Comparison of ENCODE assay signal across 8 cellular contexts in genomic region chr2:55419514-55420243, GRCh38. TPM values are rescaled to one million over a fixed set of nuclear protein-coding genes. Genes with fewer than 3 reads are reported as not detected.
A peak's percentile ranks its signal among the peaks of the same experiment; 100 is the strongest.
DNase-seq lines count a peak whose midpoint lies in the region; ATAC-seq and TF ChIP-seq lines count a peak whose summit lies in the region.

TSS of gene CCDC88A (minus strand) at chr2:55419856. CDS start at chr2:55419079, 777 bp downstream.

- H3K36me3 Mint-ChIP-seq in CD14-positive monocyte: peaks cover 9 to 15% of the 10 kb centered on the region in 2 donors

- H3K4me3 Mint-ChIP-seq in CD14-positive monocyte: peak within 1 kb of the TSS; percentile 99 to 100

- H3K9ac ChIP-seq in liver (ENCODE audit: low read depth in 1 of 2, low read length in 2 of 2): peak within 1 kb of the TSS; percentile 44 to 93

- DNase-seq in CD14-positive monocyte (ENCODE audit: low spot score) (peak; percentile 92), NCI-H748 (lab: John Stamatoyannopoulos, UW; ENCODE audit: unreplicated experiment) (peak; percentile 95), dermis microvascular lymphatic vessel endothelial cell (ENCODE audit: low read depth in 2 of 2) (peak; percentile 94 to 99)
- peak; percentile 72 to 81 for DNase-seq in activated CD4-positive, alpha-beta T cell treated with anti-CD3 and anti-CD28 coated beads, Interleukin-2, amount 50 U/mL, for 24 hours (ENCODE audit: low read depth in 1 of 2, low spot score in 1 of 2)
- peak; percentile 89 for DNase-seq in stimulated activated CD4-positive, alpha-beta T cell treated with anti-CD3 and anti-CD28 coated beads, Interleukin-4, amount 100 ng/mL, for 1 hour

- intact Hi-C loops in CD14-positive monocyte (cut with micrococcal nuclease): loop anchor here (5.0 to 10.0 kb wide), 4 partner anchors 55 to 195 kb away; partner anchors contain the start of genes CFAP36 (in 1 of the 2) and PPP4R3B (in 1 of the 2)

- no peaks in the 10 kb centered on the region for H3K27me3 ChIP-seq in liver (ENCODE audit: control insufficient read depth in 4 of 4, insufficient read depth in 4 of 4, low read length in 3 of 4)

- no peaks in the 10 kb centered on the region for H3K36me3 ChIP-seq in liver (ENCODE audit: control insufficient read depth in 4 of 4, insufficient read depth in 3 of 4, low read depth in 1 of 4, low read length in 3 of 4)

- H3K9me3 Mint-ChIP-seq in CD14-positive monocyte: no peaks in the 10 kb centered on the region

- peak; percentile 18 to 51 for TF ChIP-seq RAD21 in liver (IDR thresholded peaks at IDR 0.05)

- peak within 1 kb of the TSS; percentile 93 to 99 (median 98) for H3K27ac Mint-ChIP-seq in CD14-positive monocyte

- ATAC-seq in GM19372 (IDR thresholded peaks at IDR 0.05; ENCODE audit: low read depth, unreplicated experiment) (peak; percentile 74), HG03521 (IDR thresholded peaks at IDR 0.05; ENCODE audit: unreplicated experiment) (peak; percentile 76)

- no peaks in the 10 kb centered on the region for H3K9me3 ChIP-seq in liver (ENCODE audit: control insufficient read depth in 4 of 4, low read length in 3 of 4)

- peak within 1 kb of the TSS; percentile 62 to 83 for H3K27ac ChIP-seq in liver (ENCODE audit: low read depth in 1 of 2, low read length in 2 of 2)

- no peaks in the 10 kb centered on the region for H3K27me3 Mint-ChIP-seq in CD14-positive monocyte (ENCODE audit: low read depth in 3 of 3)

- H3K4me1 Mint-ChIP-seq in CD14-positive monocyte: peaks cover 71% of the 10 kb centered on the region

- under 1% methylated on average over 76 of the region's 76 CpGs for WGBS in liver

- peaks cover 0 to 19% (median 9%) of the 10 kb centered on the region in 4 donors for H3K4me1 ChIP-seq in liver (ENCODE audit: control insufficient read depth in 4 of 4, insufficient read depth in 4 of 4, low read length in 3 of 4)

- H3K4me3 ChIP-seq in liver (ENCODE audit: low read depth in 1 of 3, low read length in 3 of 3): peak within 1 kb of the TSS; percentile 84 to 97 (median 86)

- TF ChIP-seq CTCF in CD14-positive monocyte (IDR thresholded peaks at IDR 0.05) (no peak), liver (IDR thresholded peaks at IDR 0.05; ENCODE audit: low read depth, low read length, missing input control) (no peak)

TF ChIP-seq in liver, 16 proteins besides CTCF, POLR2A, EP300 and RAD21:
- TF ChIP-seq YY1 (IDR thresholded peaks at IDR 0.05): peak; percentile 77
- peak; percentile 75 for TF ChIP-seq SP1 (IDR thresholded peaks at IDR 0.05)
- TF ChIP-seq RXRA (IDR thresholded peaks at IDR 0.05): peak in 1 of 2 donors; percentile 25
- TF ChIP-seq GABPA (IDR thresholded peaks at IDR 0.05 in 1 of 2, conservative IDR thresholded peaks at IDR 0.05 in 1 of 2): no peak
- TF ChIP-seq HNF4A (conservative IDR thresholded peaks at IDR 0.05): no peak
- no peak for TF ChIP-seq MAX (IDR thresholded peaks at IDR 0.05)
- TF ChIP-seq FOXA2 (IDR thresholded peaks at IDR 0.05): no peak
- TF ChIP-seq REST (IDR thresholded peaks at IDR 0.05): peak; percentile 66
- no peak for TF ChIP-seq ZBTB33 (IDR thresholded peaks at IDR 0.05)
- TF ChIP-seq ATF3 (IDR thresholded peaks at IDR 0.05): no peak
- no peak for TF ChIP-seq FOXA1 (IDR thresholded peaks at IDR 0.05)
- TF ChIP-seq TAF1 (conservative IDR thresholded peaks at IDR 0.05): peak; percentile 94
- no peak for TF ChIP-seq JUND (IDR thresholded peaks at IDR 0.05)
TF ChIP-seq in liver: peak in this region for 5.

RNA-seq across cellular contexts. Expression of gene CCDC88A, which starts in this region (rescaled TPM):
- 10 to 100 TPM in 1 of 2 donors, 1 to 10 TPM in 1; 9.9 to 17.9 TPM for polyA plus RNA-seq in CD14-positive monocyte
- total RNA-seq in dermis microvascular lymphatic vessel endothelial cell: 35.6 and 37.0 TPM in 2 replicates
- total RNA-seq in liver: 10 to 100 TPM; 20.3 to 31.0 TPM
- polyA plus RNA-seq in liver: 10 to 100 TPM in 1 of 2 donors, 1 to 10 TPM in 1; 4.0 to 10.7 TPM

Comparison
In these comparisons a context has a peak if more than half of its experiments do, and no peak if none do; other contexts are left out.
1. Peak in every context shown above with its lines: DNase-seq, ATAC-seq, H3K4me3 ChIP-seq and H3K27ac ChIP-seq.